Comparison of ENCODE assay signal across 22 cellular contexts in genomic region chr18:777021-777420, GRCh38. TPM values are rescaled to one million over a fixed set of nuclear protein-coding genes. Genes with fewer than 3 reads are reported as not detected.
DNase-seq lines count a peak whose midpoint lies in the region; ATAC-seq and TF ChIP-seq lines count a peak whose summit lies in the region.
"Had no signal": no experiment of that assay in that cellular context is flagged by ENCODE, and none has a peak within 500 bp of the region (broad histone marks: within the 10 kb centered on the region; RNA-seq: fewer than 3 reads in every experiment).

No MANE protein-coding gene starts in this region.

- H3K79me2 ChIP-seq in fibroblast of lung (ENCODE audit: control insufficient read depth, insufficient read depth, low read length), result peaks cover 1% of the 10 kb centered on the region

- no peak overlapping the region for H3K9ac ChIP-seq in fibroblast of lung (ENCODE audit: insufficient read depth, low read length)

- no peaks in the 10 kb centered on the region for H3K9me3 ChIP-seq in fibroblast of lung (ENCODE audit: control insufficient read depth, insufficient read depth, low read depth, low read length)
- H3K9me3 ChIP-seq in Peyer's patch, result no peaks in the 10 kb centered on the region
- H3K9me3 ChIP-seq: pancreas, right lobe of liver, SJCRH30, transverse colon had no signal

- no peak for TF ChIP-seq CTCF in fibroblast of lung (conservative IDR thresholded peaks at IDR 0.05 in 1 of 2, IDR thresholded peaks at IDR 0.05 in 1 of 2; ENCODE audit: low read depth in 1 of 2, low read length in 2 of 2)
- TF ChIP-seq CTCF in nephron (IDR thresholded peaks at IDR 0.05; ENCODE audit: unreplicated experiment in 3 of 3), result no peak
- no peak for TF ChIP-seq CTCF in Peyer's patch (IDR thresholded peaks at IDR 0.05)

- H3K36me3 Mint-ChIP-seq in nephron (ENCODE audit: low read depth), result peaks cover 16% of the 10 kb centered on the region
- H3K36me3 Mint-ChIP-seq in activated T-helper 17 cell treated with anti-CD3 and anti-CD28 coated beads, Interleukin-2, amount 50 U/mL, for 72 hours (ENCODE audit: low read depth), result peaks cover 14% of the 10 kb centered on the region

- no peaks in the 10 kb centered on the region for H3K27me3 Mint-ChIP-seq in nephron (ENCODE audit: low read depth)
- H3K27me3 Mint-ChIP-seq in activated T-helper 17 cell treated with anti-CD3 and anti-CD28 coated beads, Interleukin-2, amount 50 U/mL, for 72 hours, result no peaks in the 10 kb centered on the region
- H3K27me3 Mint-ChIP-seq: activated naive CD8-positive, alpha-beta T cell treated with anti-CD3 and anti-CD28 coated beads, Interleukin-2, amount 50 U/mL, for 24 hours; naive thymus-derived CD4-positive, alpha-beta T cell had no signal

- peaks cover 45% of the 10 kb centered on the region for H3K4me1 Mint-ChIP-seq in nephron
- peaks cover 14% of the 10 kb centered on the region for H3K4me1 Mint-ChIP-seq in activated T-helper 17 cell treated with anti-CD3 and anti-CD28 coated beads, Interleukin-2, amount 50 U/mL, for 72 hours

- H3K4me3 Mint-ChIP-seq in nephron, result no peak overlapping the region
- H3K4me3 Mint-ChIP-seq in activated T-helper 17 cell treated with anti-CD3 and anti-CD28 coated beads, Interleukin-2, amount 50 U/mL, for 72 hours, result no peak overlapping the region
- H3K4me3 Mint-ChIP-seq: activated naive CD8-positive, alpha-beta T cell treated with anti-CD3 and anti-CD28 coated beads, Interleukin-2, amount 50 U/mL, for 24 hours had no signal

- no peak overlapping the region for H2AFZ ChIP-seq in fibroblast of lung (ENCODE audit: low read length)

- no peak for ATAC-seq in activated T-helper 17 cell treated with anti-CD3 and anti-CD28 coated beads, Interleukin-2, amount 50 U/mL, for 72 hours (replicated peaks)
- ATAC-seq in HG02798 (IDR thresholded peaks at IDR 0.05; ENCODE audit: poor library complexity, unreplicated experiment), result no peak
- ATAC-seq: activated naive CD8-positive, alpha-beta T cell treated with anti-CD3 and anti-CD28 coated beads, Interleukin-2, amount 50 U/mL, for 24 hours; naive thymus-derived CD4-positive, alpha-beta T cell; pancreas; right lobe of liver had no signal

- H3K4me1 ChIP-seq in fibroblast of lung (ENCODE audit: control insufficient read depth, extremely low read depth, insufficient read depth, low read length), result no peaks in the 10 kb centered on the region
- peaks cover 0 to 12% (median 0%) of the 10 kb centered on the region in 4 donors for H3K4me1 ChIP-seq in Peyer's patch
- H3K4me1 ChIP-seq: SJCRH30 had no signal

- peak overlapping the region; percentile 11 to 65 (median 47) for H3K27ac Mint-ChIP-seq in nephron
- no peak overlapping the region for H3K27ac Mint-ChIP-seq in activated T-helper 17 cell treated with anti-CD3 and anti-CD28 coated beads, Interleukin-2, amount 50 U/mL, for 72 hours
- H3K27ac Mint-ChIP-seq: activated naive CD8-positive, alpha-beta T cell treated with anti-CD3 and anti-CD28 coated beads, Interleukin-2, amount 50 U/mL, for 24 hours; activated T-helper 2 cell treated with anti-CD3 and anti-CD28 coated beads, Interferon-gamma antibody, Interleukin-2, Interleukin-4, amounts not matched to agents 10 μg/mL and 5 μg/mL and 100 μg/mL, durations not matched to agents 14 hours and 24 hours and 36 hours had no signal

- DNase-seq in GM03348 (ENCODE audit: low spot score), result peak; percentile 29
- DNase-seq in amniotic epithelial cell (ENCODE audit: low read depth), result peak; percentile 20
- DNase-seq in fibroblast of lung (ENCODE audit: low read depth in 2 of 2), result peak; percentile 39 to 46
- DNase-seq in Peyer's patch, result no peak
- DNase-seq: activated CD4-positive, alpha-beta T cell treated with anti-CD3 and anti-CD28 coated beads, Interleukin-2, amount 50 U/mL, for 1 hour; activated naive CD8-positive, alpha-beta T cell treated with anti-CD3 and anti-CD28 coated beads, Interleukin-2, amount 50 U/mL, for 24 hours; DMS79 treated with DMSO at 0.1 percent for 48 hours; glutamatergic neuron; naive thymus-derived CD4-positive, alpha-beta T cell; NCI-H1417; NCI-H446 treated with DMSO at 0.1 percent for 48 hours; pancreas; right lobe of liver; SJCRH30; T-helper 2 cell; transverse colon had no signal

- H3K27ac ChIP-seq in fibroblast of lung (ENCODE audit: insufficient read depth, low read length), result no peak overlapping the region
- H3K27ac ChIP-seq in Peyer's patch, result no peak overlapping the region
- H3K27ac ChIP-seq: cardiac muscle cell, epithelial cell of prostate, pancreas, right lobe of liver, SJCRH30, transverse colon had no signal

- no peaks in the 10 kb centered on the region for H3K9me3 Mint-ChIP-seq in nephron
- H3K9me3 Mint-ChIP-seq in activated T-helper 17 cell treated with anti-CD3 and anti-CD28 coated beads, Interleukin-2, amount 50 U/mL, for 72 hours, result no peaks in the 10 kb centered on the region
- H3K9me3 Mint-ChIP-seq: activated naive CD8-positive, alpha-beta T cell treated with anti-CD3 and anti-CD28 coated beads, Interleukin-2, amount 50 U/mL, for 24 hours; activated T-helper 2 cell treated with anti-CD3 and anti-CD28 coated beads, Interferon-gamma antibody, Interleukin-2, Interleukin-4, amounts not matched to agents 10 μg/mL and 5 μg/mL and 100 μg/mL, durations not matched to agents 14 hours and 24 hours and 36 hours had no signal

- no peak for TF ChIP-seq POLR2A in Peyer's patch (IDR thresholded peaks at IDR 0.05)

- H4K20me1 ChIP-seq in fibroblast of lung (ENCODE audit: control insufficient read depth, extremely low read depth, insufficient read depth, low read length), result no peaks in the 10 kb centered on the region

- H3K4me2 ChIP-seq in fibroblast of lung (ENCODE audit: extremely low read depth, insufficient read depth, low read length), result no peak overlapping the region

- H3K27me3 ChIP-seq in fibroblast of lung (ENCODE audit: control insufficient read depth, insufficient read depth, low read length) (no peaks in the 10 kb centered on the region), Peyer's patch (no peaks in the 10 kb centered on the region)
- H3K27me3 ChIP-seq: cardiac muscle cell, pancreas, right lobe of liver, SJCRH30, transverse colon had no signal

- H3K4me3 ChIP-seq in fibroblast of lung (replicated peaks in 1 of 4; ENCODE audit: control extremely low read depth in 1 of 4, insufficient read depth in 1 of 4, low read depth in 3 of 4, low read length in 4 of 4) (no peak overlapping the region), Peyer's patch (no peak overlapping the region)
- H3K4me3 ChIP-seq: cardiac muscle cell, pancreas, right lobe of liver, SJCRH30, transverse colon had no signal

- H3K36me3 ChIP-seq in fibroblast of lung (ENCODE audit: control insufficient read depth, insufficient read depth, low read length) (no peaks in the 10 kb centered on the region), Peyer's patch (no peaks in the 10 kb centered on the region)
- H3K36me3 ChIP-seq: cardiac muscle cell, pancreas, right lobe of liver, SJCRH30, transverse colon had no signal

RNA-seq across cellular contexts. Expression of gene YES1, which starts 35.0 kb away (rescaled TPM):
- 49.5 and 79.6 TPM in 2 replicates for total RNA-seq in fibroblast of lung
- polyA plus RNA-seq in fibroblast of lung, result 23.8 and 26.6 TPM in 2 replicates
- polyA plus RNA-seq in fibroblast of lung (2012), result 23.5 and 26.7 TPM in 2 replicates
- 14.5 and 26.2 TPM in 2 replicates for polyA minus RNA-seq in fibroblast of lung (ENCODE audit: low replicate concordance)
- total RNA-seq in activated T-helper 17 cell treated with anti-CD3 and anti-CD28 coated beads, Interleukin-2, amount 50 U/mL, for 72 hours, result 10 to 100 TPM; 12.1 to 22.0 TPM
- total RNA-seq in Peyer's patch, result 100 to 1,000 TPM in 1 of 4 donors, 10 to 100 TPM in 3; 46.2 to 119 (median 83.0) TPM

Comparison
In these comparisons a context has a peak if more than half of its experiments do, and no peak if none do; other contexts are left out.
1. DNase-seq: peak in GM03348 (single experiment), amniotic epithelial cell (single experiment) and fibroblast of lung (2 of 2); none in Peyer's patch (0 of 3).